Comparison of ENCODE assay signal across 15 cellular contexts in genomic region chr4:109183851-109184345, GRCh38.
"Had no signal": no experiment of that assay in that cellular context is flagged by ENCODE, and none has a peak within 500 bp of the region (broad histone marks: within the 10 kb centered on the region; RNA-seq: fewer than 3 reads in every experiment).

No MANE protein-coding gene starts in this region.

- H3K4me1 ChIP-seq: colonic mucosa, right lobe of liver, SJSA1 had no signal

- ATAC-seq: activated CD4-positive, CD25-positive, alpha-beta regulatory T cell treated with anti-CD3 and anti-CD28 coated beads, Interleukin-2, amount 50 U/mL, for 24 hours had no signal

- DNase-seq: activated CD4-positive, alpha-beta memory T cell treated with anti-CD3 and anti-CD28 coated beads for 36 hours; activated gamma-delta T cell; activated naive CD8-positive, alpha-beta T cell treated with anti-CD3 and anti-CD28 coated beads for 36 hours; activated T-cell treated with anti-CD3 and anti-CD28 coated beads, Interleukin-2, amount 50 U/mL, for 48 hours; aorta; colonic mucosa; effector CD8-positive, alpha-beta T cell; right lobe of liver; stimulated activated CD4-positive, alpha-beta T cell treated with anti-CD3 and anti-CD28 coated beads, Interleukin-2, amount 100 ng/mL, for 24 hours; stimulated activated naive CD4-positive, alpha-beta T cell treated with Interleukin-2 at 50 U/mL for 16 hours; upper lobe of left lung had no signal

- H3K36me3 ChIP-seq: cardiac muscle cell, colonic mucosa, right lobe of liver, SJSA1, suprapubic skin, upper lobe of left lung had no signal

- H3K4me3 ChIP-seq: cardiac muscle cell, colonic mucosa, right lobe of liver, SJSA1, suprapubic skin, upper lobe of left lung had no signal

- H3K9me3 ChIP-seq: colonic mucosa, right lobe of liver, SJSA1, suprapubic skin had no signal

- H3K27me3 ChIP-seq: cardiac muscle cell, colonic mucosa, right lobe of liver, suprapubic skin, upper lobe of left lung had no signal

- H3K27ac ChIP-seq: cardiac muscle cell, colonic mucosa, SJSA1 had no signal
